Comparison of ENCODE assay signal across 1 cellular context in genomic region chr11:6654281-6655019, GRCh38.
A peak's percentile ranks its signal among the peaks of the same experiment; 100 is the strongest.
TF ChIP-seq lines count a peak whose summit lies in the region.

No MANE protein-coding gene starts in this region.

TF ChIP-seq in HepG2, 621 proteins besides CTCF, POLR2A, EP300 and RAD21 (continued from another document):
- no peak for TF ChIP-seq TRIM22 (IDR thresholded peaks at IDR 0.05)
- TF ChIP-seq GATAD2A (CRISPR knock-in tag; IDR thresholded peaks at IDR 0.05) = peak; percentile 45; the same call in 1 of the 2 replicates
- TF ChIP-seq ZFP91 (CRISPR knock-in tag; IDR thresholded peaks at IDR 0.05; ENCODE audit: borderline replicate concordance) = 0 out of 2 replicates have a peak, but pooled peaks have one; percentile 20
- TF ChIP-seq HNF1A (IDR thresholded peaks at IDR 0.05; ENCODE audit: low read depth) = no peak
- TF ChIP-seq HNF1A (CRISPR knock-in tag; IDR thresholded peaks at IDR 0.05; ENCODE audit: borderline replicate concordance) = 0 out of 2 replicates have a peak, but pooled peaks have one; percentile 46
- no peak for TF ChIP-seq ZNF10 (CRISPR knock-in tag; IDR thresholded peaks at IDR 0.05; ENCODE audit: borderline replicate concordance, low read depth)
- TF ChIP-seq ZNF577 (CRISPR knock-in tag; IDR thresholded peaks at IDR 0.05; ENCODE audit: borderline replicate concordance, low read depth) = no peak
- TF ChIP-seq ZNF777 (CRISPR knock-in tag; IDR thresholded peaks at IDR 0.05) = 0 out of 2 replicates have a peak, but pooled peaks have one; percentile 33
